ENCODE assay signal across 9 cellular contexts in the genomic region with DNA sequence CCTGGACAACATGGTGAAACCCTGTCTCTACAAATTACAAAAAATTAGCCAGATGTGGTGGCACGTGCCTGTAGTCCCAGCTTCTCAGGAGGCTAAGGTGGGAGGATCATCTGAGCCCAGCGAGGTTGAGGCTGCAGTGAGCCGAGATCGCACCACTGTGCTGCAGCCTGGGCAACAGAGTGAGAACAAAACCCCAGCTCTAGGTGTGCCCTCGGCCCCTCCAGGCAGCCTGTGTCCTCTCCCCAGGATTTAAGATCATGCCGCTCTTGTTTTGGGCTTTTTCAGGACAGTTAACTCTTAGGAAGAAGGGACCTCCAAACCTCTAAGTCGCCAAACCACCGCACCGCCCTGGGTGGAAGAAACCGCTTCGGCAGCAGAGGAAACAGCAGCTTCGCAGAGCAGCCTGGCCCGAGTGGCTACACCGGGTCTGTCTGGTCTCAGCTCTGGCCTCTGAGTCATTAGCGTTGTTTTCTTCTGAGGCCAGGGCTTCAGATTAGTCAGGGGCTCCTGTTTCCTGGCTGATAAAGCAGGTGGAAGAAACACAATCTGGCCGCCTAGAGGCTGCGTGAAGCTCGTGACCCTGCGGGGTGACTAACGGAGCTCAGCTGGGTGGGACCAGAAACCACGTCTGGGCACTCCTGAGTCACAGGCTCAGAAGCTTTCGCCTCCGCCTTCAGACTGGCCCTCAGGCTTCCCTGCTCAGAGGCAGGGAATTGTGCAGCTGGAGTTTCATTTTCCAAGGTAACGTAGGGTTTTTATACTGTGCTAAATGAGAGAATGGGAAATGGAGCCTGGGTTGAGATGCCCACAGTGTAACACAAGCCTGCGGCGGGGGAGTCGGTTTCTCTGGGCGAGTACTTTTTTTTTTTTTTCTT. TPM values are rescaled to one million over a fixed set of nuclear protein-coding genes. Genes with fewer than 3 reads are reported as not detected.
DNase-seq lines count a peak whose midpoint lies in the region; ATAC-seq and TF ChIP-seq lines count a peak whose summit lies in the region.
"Had no signal": no experiment of that assay in that cellular context is flagged by ENCODE, and none has a peak within 500 bp of the region (broad histone marks: within the 10 kb centered on the region; RNA-seq: fewer than 3 reads in every experiment).

No MANE protein-coding gene starts in this region.

- peaks cover 11% of the 10 kb centered on the region for H3K27me3 Mint-ChIP-seq in activated naive CD4-positive, alpha-beta T cell treated with anti-CD3 and anti-CD28 coated beads, Interleukin-2, amount 50 U/mL, for 24 hours

- no peaks in the 10 kb centered on the region for H3K9me3 Mint-ChIP-seq in activated naive CD4-positive, alpha-beta T cell treated with anti-CD3 and anti-CD28 coated beads, Interleukin-2, amount 50 U/mL, for 24 hours

- ATAC-seq in GM19372 (IDR thresholded peaks at IDR 0.05; ENCODE audit: low read depth, unreplicated experiment) (peak; percentile 78), HG03457 (IDR thresholded peaks at IDR 0.05; ENCODE audit: unreplicated experiment) (peak; percentile 70), heart left ventricle (peak; percentile 88 to 95 (median 94))

- H3K27ac Mint-ChIP-seq in activated naive CD4-positive, alpha-beta T cell treated with anti-CD3 and anti-CD28 coated beads, Interleukin-2, amount 50 U/mL, for 24 hours, result peak overlapping the region; percentile 82

- peaks cover 2% of the 10 kb centered on the region for H3K36me3 Mint-ChIP-seq in activated naive CD4-positive, alpha-beta T cell treated with anti-CD3 and anti-CD28 coated beads, Interleukin-2, amount 50 U/mL, for 24 hours

- no peaks in the 10 kb centered on the region for H3K9me2 ChIP-seq in SK-N-SH

- peak in 1 of 2 donors; percentile 71 for TF ChIP-seq POLR2A in heart left ventricle (IDR thresholded peaks at IDR 0.05)
- no peak for TF ChIP-seq POLR2A in sigmoid colon (IDR thresholded peaks at IDR 0.05)

- peak overlapping the region; percentile 66 for H3K9ac ChIP-seq in SK-N-SH

- H2AFZ ChIP-seq in SK-N-SH (ENCODE audit: low read depth), result peak overlapping the region; percentile 75

- H3K27me3 ChIP-seq in SK-N-SH (ENCODE audit: insufficient read depth), result no peaks in the 10 kb centered on the region
- peaks cover 0 to 6% (median 0%) of the 10 kb centered on the region in 9 donors for H3K27me3 ChIP-seq in heart left ventricle
- no peaks in the 10 kb centered on the region for H3K27me3 ChIP-seq in sigmoid colon

- H3K4me3 Mint-ChIP-seq in activated naive CD4-positive, alpha-beta T cell treated with anti-CD3 and anti-CD28 coated beads, Interleukin-2, amount 50 U/mL, for 24 hours, result peak overlapping the region; percentile 81

- peaks cover 12% of the 10 kb centered on the region for H3F3A ChIP-seq in SK-N-SH (replicated peaks; ENCODE audit: insufficient read depth)

- WGBS in SK-N-SH (ENCODE audit: low lambda C conversion rate), result 15% methylated on average over 25 of the region's 28 CpGs
- 30 to 39% (median 35%) methylated on average over 23 to 28 of the region's 28 CpGs for WGBS in heart left ventricle, 4 donors
- WGBS in sigmoid colon, 2 donors, result 28 to 51% methylated on average over 28 of the region's 28 CpGs

- DNase-seq in CD1c-positive myeloid dendritic cell (ENCODE audit: extremely low spot score), result peak; percentile 94
- DNase-seq in SK-N-SH, result peak; percentile 65
- DNase-seq in heart left ventricle, result peak; percentile 66 to 93 (median 80)
- peak; percentile 90 for DNase-seq in sigmoid colon
- no peak for DNase-seq in globus pallidus (ENCODE audit: low spot score)

- intact Hi-C loops in heart left ventricle (cut with DNase I) (loop anchor here in 3 of 10 donors (5.0 to 10.0 kb wide), 4 partner anchors 45 to 495 kb away; no protein-coding TSS in a partner anchor), sigmoid colon (cut with DNase I) (loop anchor here (10.0 kb wide), 1 partner anchor 495 kb away; no protein-coding TSS in a partner anchor)

- H3K4me3 ChIP-seq in SK-N-SH (ENCODE audit: low read depth in 2 of 2, low read length in 1 of 2), result peak overlapping the region; percentile 4 to 36; a peak in 3 of 4 replicates
- H3K4me3 ChIP-seq in heart left ventricle, result peak overlapping the region in 11 of 12 donors; percentile 9 to 53 (median 35)
- H3K4me3 ChIP-seq in sigmoid colon, result peak overlapping the region in 2 of 4 donors; percentile 5 to 24

- H3K9me3 ChIP-seq in SK-N-SH (no peaks in the 10 kb centered on the region), heart left ventricle (no peaks in the 10 kb centered on the region), sigmoid colon (no peaks in the 10 kb centered on the region)

- peak overlapping the region; percentile 54 to 89 for H3K27ac ChIP-seq in SK-N-SH (ENCODE audit: low read depth in 2 of 2, low read length in 1 of 2)
- peak overlapping the region; percentile 20 to 88 (median 74) for H3K27ac ChIP-seq in heart left ventricle
- H3K27ac ChIP-seq in sigmoid colon, result peak overlapping the region; percentile 3 to 69 (median 59)

- no peaks in the 10 kb centered on the region for H4K20me1 ChIP-seq in SK-N-SH (ENCODE audit: insufficient read depth)

- peak overlapping the region; percentile 64 for H3K4me2 ChIP-seq in SK-N-SH

- TF ChIP-seq CTCF in SK-N-SH (IDR thresholded peaks at IDR 0.05) (peak; percentile 39), heart left ventricle (IDR thresholded peaks at IDR 0.05) (peak in 3 of 12 donors; percentile 3 to 10 (median 8)), sigmoid colon (IDR thresholded peaks at IDR 0.05) (no peak)

- H3K4me1 ChIP-seq in SK-N-SH (ENCODE audit: control insufficient read depth in 1 of 2, insufficient read depth in 2 of 2, low read depth in 1 of 2, low read length in 1 of 2) (peaks cover 6 to 7% of the 10 kb centered on the region in 2 experiments; a peak in 2 of 4 replicates), heart left ventricle (peaks cover 0 to 34% (median 5%) of the 10 kb centered on the region in 12 donors), sigmoid colon (peaks cover 0 to 7% (median 0%) of the 10 kb centered on the region in 4 donors)

- TF ChIP-seq EP300 in SK-N-SH (IDR thresholded peaks at IDR 0.05; ENCODE audit: borderline replicate concordance in 1 of 2, low read depth in 1 of 2, low read length in 1 of 2), result peak in 1 of 2 experiments; percentile 87; a peak in 2 of 4 replicates
- TF ChIP-seq EP300 in sigmoid colon (IDR thresholded peaks at IDR 0.05), result peak in 1 of 4 donors; percentile 48

- H3K79me2 ChIP-seq in SK-N-SH (ENCODE audit: insufficient read depth), result peaks cover 15% of the 10 kb centered on the region; the same call in 1 of the 2 replicates

- peaks cover 11% of the 10 kb centered on the region for H3K4me1 Mint-ChIP-seq in activated naive CD4-positive, alpha-beta T cell treated with anti-CD3 and anti-CD28 coated beads, Interleukin-2, amount 50 U/mL, for 24 hours

- CTCF ChIA-PET in SK-N-SH (lab: Yijun Ruan, JAX), result interaction anchor here (0.8 to 2.1 kb wide), 4 partner anchors 9 to 74 kb away, joined by 3 to 9 read pairs (median 4); no protein-coding TSS in a partner anchor

- H3K36me3 ChIP-seq in SK-N-SH (replicated peaks in 1 of 2; ENCODE audit: control insufficient read depth in 1 of 2, insufficient read depth in 2 of 2, low read length in 1 of 2) (no peaks in the 10 kb centered on the region), heart left ventricle (no peaks in the 10 kb centered on the region), sigmoid colon (no peaks in the 10 kb centered on the region)

- no peak for TF ChIP-seq RAD21 in SK-N-SH (IDR thresholded peaks at IDR 0.05; ENCODE audit: low read length)

- POLR2A ChIA-PET in SK-N-SH (lab: Yijun Ruan, JAX), result no interaction called here

TF ChIP-seq in SK-N-SH, 30 proteins besides CTCF, POLR2A, EP300 and RAD21 (continues in another document):
- TF ChIP-seq SIN3A (IDR thresholded peaks at IDR 0.05; ENCODE audit: borderline replicate concordance, low read depth, low read length) (no peak), POLR2AphosphoS5 (IDR thresholded peaks at IDR 0.05; ENCODE audit: low read depth, low read length) (peak; percentile 82; the same call in 1 of the 2 replicates), TEAD4 (IDR thresholded peaks at IDR 0.05; ENCODE audit: borderline replicate concordance, insufficient read depth) (peak; percentile 53; the same call in 1 of the 2 replicates), TCF12 (IDR thresholded peaks at IDR 0.05) (peak; percentile 95), NFIC (IDR thresholded peaks at IDR 0.05; ENCODE audit: borderline replicate concordance) (peak; percentile 61; the same call in 1 of the 2 replicates), FOSL2 (IDR thresholded peaks at IDR 0.05; ENCODE audit: borderline replicate concordance, low read depth) (peak; percentile 92)
- TF ChIP-seq, protein P1, sequence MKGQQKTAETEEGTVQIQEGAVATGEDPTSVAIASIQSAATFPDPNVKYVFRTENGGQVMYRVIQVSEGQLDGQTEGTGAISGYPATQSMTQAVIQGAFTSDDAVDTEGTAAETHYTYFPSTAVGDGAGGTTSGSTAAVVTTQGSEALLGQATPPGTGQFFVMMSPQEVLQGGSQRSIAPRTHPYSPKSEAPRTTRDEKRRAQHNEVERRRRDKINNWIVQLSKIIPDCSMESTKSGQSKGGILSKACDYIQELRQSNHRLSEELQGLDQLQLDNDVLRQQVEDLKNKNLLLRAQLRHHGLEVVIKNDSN (IDR thresholded peaks at IDR 0.05; ENCODE audit: borderline replicate concordance, low read depth), result peak; percentile 54; the same call in 1 of the 2 replicates
- TF ChIP-seq, protein P2, sequence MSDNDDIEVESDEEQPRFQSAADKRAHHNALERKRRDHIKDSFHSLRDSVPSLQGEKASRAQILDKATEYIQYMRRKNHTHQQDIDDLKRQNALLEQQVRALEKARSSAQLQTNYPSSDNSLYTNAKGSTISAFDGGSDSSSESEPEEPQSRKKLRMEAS (IDR thresholded peaks at IDR 0.05; ENCODE audit: low read depth), result peak; percentile 84

RNA-seq across cellular contexts. Expression of a gene that starts 44.7 kb away (rescaled TPM):
- polyA plus RNA-seq in SK-N-SH (2012; rRNA removed) (5.6 and 6.8 TPM in 2 replicates), heart left ventricle (under 1 TPM; 0.23 to 0.54 TPM), sigmoid colon (1 to 10 TPM in 2 of 3 donors, under 1 TPM in 1; 0.60 to 3.5 (median 1.4) TPM)
- polyA plus RNA-seq in SK-N-SH (2012; cell fraction: cytosol; rRNA removed), result 6.0 and 6.2 TPM in 2 replicates
- 4.0 and 5.1 TPM in 2 replicates for polyA plus RNA-seq in SK-N-SH (2012; cell fraction: nucleus; rRNA removed)
- total RNA-seq in heart left ventricle (1 to 10 TPM in 2 of 9 donors, under 1 TPM in 7; 0.12 to 1.9 (median 0.56) TPM), sigmoid colon (under 1 TPM; 0.36 to 0.95 (median 0.61) TPM)

RNA-seq across cellular contexts. Expression of a gene that starts 50.0 kb away (rescaled TPM):
- not detected in 2 replicates for polyA plus RNA-seq in SK-N-SH (2012; rRNA removed)
- polyA plus RNA-seq in SK-N-SH (2012; cell fraction: cytosol; rRNA removed), result not detected in 2 replicates
- polyA plus RNA-seq in SK-N-SH (2012; cell fraction: nucleus; rRNA removed), result not detected in 2 replicates
- not detected for total RNA-seq in heart left ventricle
- not detected for polyA plus RNA-seq in heart left ventricle
- not detected for total RNA-seq in sigmoid colon
- 1 to 10 TPM in 1 of 3 donors, not detected in 2; 1.3 TPM for polyA plus RNA-seq in sigmoid colon
- total RNA-seq: T-helper 2 cell treated with Interferon-gamma antibody and Interleukin-4, amounts not matched to agents 100 ng/mL and 5 ng/mL, for 36 hours had no signal
